ENCODE assay signal across 8 cellular contexts in the genomic region with DNA sequence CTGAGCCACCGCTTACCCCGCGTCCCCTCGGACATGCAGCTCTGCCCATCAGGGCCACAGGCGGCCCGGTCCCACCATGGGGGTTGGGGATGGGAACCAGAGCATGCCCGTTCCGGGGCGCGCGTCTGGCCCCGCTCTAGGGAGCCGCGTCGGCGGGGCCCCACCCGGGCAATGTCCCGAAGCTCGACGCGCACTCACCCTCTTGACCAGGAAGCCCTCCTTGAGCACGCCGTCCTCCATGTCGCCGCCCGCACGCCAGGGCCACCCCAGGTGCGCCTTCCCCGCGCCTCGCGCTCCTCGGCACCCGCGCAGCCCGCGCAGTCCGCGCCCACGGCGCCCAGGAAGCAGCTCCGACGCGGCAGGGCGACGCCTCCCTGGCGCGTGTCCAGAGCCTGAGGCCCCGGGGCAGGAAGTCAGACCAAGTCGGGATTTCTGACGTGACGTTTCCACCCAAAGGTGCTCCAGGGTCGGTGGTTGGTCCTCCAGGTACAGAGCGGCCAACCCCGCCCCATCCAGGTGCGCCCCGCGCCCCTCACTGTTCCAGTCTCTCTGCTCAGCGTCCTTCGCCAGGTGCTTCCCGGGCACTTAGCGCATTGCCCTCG. TPM values are rescaled to one million over a fixed set of nuclear protein-coding genes. Genes with fewer than 3 reads are reported as not detected.
A peak's percentile ranks its signal among the peaks of the same experiment; 100 is the strongest.
DNase-seq lines count a peak whose midpoint lies in the region; ATAC-seq and TF ChIP-seq lines count a peak whose summit lies in the region.

A gene with protein sequence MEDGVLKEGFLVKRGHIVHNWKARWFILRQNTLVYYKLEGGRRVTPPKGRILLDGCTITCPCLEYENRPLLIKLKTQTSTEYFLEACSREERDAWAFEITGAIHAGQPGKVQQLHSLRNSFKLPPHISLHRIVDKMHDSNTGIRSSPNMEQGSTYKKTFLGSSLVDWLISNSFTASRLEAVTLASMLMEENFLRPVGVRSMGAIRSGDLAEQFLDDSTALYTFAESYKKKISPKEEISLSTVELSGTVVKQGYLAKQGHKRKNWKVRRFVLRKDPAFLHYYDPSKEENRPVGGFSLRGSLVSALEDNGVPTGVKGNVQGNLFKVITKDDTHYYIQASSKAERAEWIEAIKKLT (minus strand): TSS at position 346 of the 602 bp plus-strand sequence. CDS start 106 bp downstream, at position 240.

- no peaks in the 10 kb centered on the region for H3K4me1 Mint-ChIP-seq in type B pancreatic cell (ENCODE audit: unreplicated experiment)

- no peaks in the 10 kb centered on the region for H3K27me3 ChIP-seq in prostate gland (replicated peaks; ENCODE audit: insufficient read depth)

- no peak within 1 kb of the TSS for H3K27ac Mint-ChIP-seq in type B pancreatic cell

- H3K36me3 ChIP-seq in prostate gland, result no peaks in the 10 kb centered on the region

- H3K4me1 ChIP-seq in prostate gland (replicated peaks), result no peaks in the 10 kb centered on the region

- 4% methylated on average over 58 of the region's 63 CpGs for WGBS in prostate gland

- intact Hi-C loops in prostate gland (cut with DNase I), result no loop called here

- H3K27ac ChIP-seq in prostate gland, result peak within 1 kb of the TSS; percentile 36 to 55

- H3K9me3 Mint-ChIP-seq in type B pancreatic cell, result no peaks in the 10 kb centered on the region

- H3K27me3 Mint-ChIP-seq in type B pancreatic cell, result no peaks in the 10 kb centered on the region

- H3K4me3 Mint-ChIP-seq in type B pancreatic cell, result no peak within 1 kb of the TSS

- no peak for TF ChIP-seq CTCF in prostate gland (IDR thresholded peaks at IDR 0.05)
- TF ChIP-seq CTCF in type B pancreatic cell (conservative IDR thresholded peaks at IDR 0.05), result no peak

- H3K9me3 ChIP-seq in prostate gland, result no peaks in the 10 kb centered on the region

- peak; percentile 62 for TF ChIP-seq POLR2A in prostate gland (IDR thresholded peaks at IDR 0.05)

- H3K36me3 Mint-ChIP-seq in type B pancreatic cell, result no peaks in the 10 kb centered on the region

- DNase-seq in activated gamma-delta T cell treated with Interleukin-2 at 50 U/mL for 16 hours (peak; percentile 29), activated gamma-delta T cell (lab: John Stamatoyannopoulos, UW) (no peak), prostate gland (ENCODE audit: low spot score) (peak; percentile 38), type B pancreatic cell (ENCODE audit: extremely low spot score, unreplicated experiment) (no peak)
- DNase-seq in activated CD8-positive, alpha-beta memory T cell treated with anti-CD3 and anti-CD28 coated beads for 24 hours, result peak; percentile 73

- ATAC-seq in esophagus mucosa (peak; percentile 76), HG03442 (IDR thresholded peaks at IDR 0.05; ENCODE audit: unreplicated experiment) (no peak), HG02642 (IDR thresholded peaks at IDR 0.05; ENCODE audit: poor library complexity, unreplicated experiment) (no peak)

- peak within 1 kb of the TSS; percentile 43 to 46 for H3K4me3 ChIP-seq in prostate gland

RNA-seq across cellular contexts. Expression of the gene that starts here (rescaled TPM):
- total RNA-seq in esophagus mucosa (24.5 TPM), prostate gland (10 to 100 TPM in 1 of 2 donors, 1 to 10 TPM in 1; 8.1 to 21.1 TPM), type B pancreatic cell (ENCODE audit: low replicate concordance) (1.2 TPM in 1 of 2 replicates, not detected in the other)

Comparison
In these comparisons a context has a peak if more than half of its experiments do, and no peak if none do; other contexts are left out.
1. DNase-seq: peak in activated gamma-delta T cell treated with Interleukin-2 at 50 U/mL for 16 hours (single experiment), activated CD8-positive, alpha-beta memory T cell treated with anti-CD3 and anti-CD28 coated beads for 24 hours (single experiment) and prostate gland (single experiment); none in activated gamma-delta T cell (single experiment) and type B pancreatic cell (single experiment).